2 cellular contexts compared by ENCODE assay signal in genomic region chr1:43165765-43166164, GRCh38.
TF ChIP-seq lines count a peak whose summit lies in the region.

No MANE protein-coding gene starts in this region.

TF ChIP-seq in HepG2, 621 proteins besides CTCF, POLR2A, EP300 and RAD21:
- 0 out of 2 replicates have a peak, but pooled peaks have one; percentile 16 for TF ChIP-seq MAFF (IDR thresholded peaks at IDR 0.05; ENCODE audit: low read depth, low read length)
- no peak for TF ChIP-seq ZNF776 (CRISPR knock-in tag; IDR thresholded peaks at IDR 0.05)
- TF ChIP-seq CREM (IDR thresholded peaks at IDR 0.05) = no peak
- TF ChIP-seq CREM (CRISPR knock-in tag; IDR thresholded peaks at IDR 0.05) = no peak
- peak in 1 of 2 experiments; percentile 67; a peak in 3 of 4 replicates for TF ChIP-seq MAFK (conservative IDR thresholded peaks at IDR 0.05 in 1 of 2, IDR thresholded peaks at IDR 0.05 in 1 of 2; ENCODE audit: low read length in 2 of 2)

TF ChIP-seq in K562, 482 proteins besides CTCF, POLR2A, EP300 and RAD21:
- no peak for TF ChIP-seq NBN (IDR thresholded peaks at IDR 0.05; ENCODE audit: low read depth)
- no peak for TF ChIP-seq ZNF175 (CRISPR knock-in tag; IDR thresholded peaks at IDR 0.05; ENCODE audit: low read depth)
- TF ChIP-seq ZNF316 (IDR thresholded peaks at IDR 0.05) = peak; percentile 62; the same call in 1 of the 2 replicates
- TF ChIP-seq ATF1 (CRISPR knock-in tag; IDR thresholded peaks at IDR 0.05) = no peak
- no peak for TF ChIP-seq ATF1 (tag; IDR thresholded peaks at IDR 0.05)
- no peak for TF ChIP-seq FOS (IDR thresholded peaks at IDR 0.05; ENCODE audit: extremely low read depth, insufficient read length)
- TF ChIP-seq ETV6 (IDR thresholded peaks at IDR 0.05; ENCODE audit: borderline replicate concordance in 1 of 2, low read depth in 2 of 2, low read length in 1 of 2) = no peak
- no peak for TF ChIP-seq ETV6 (CRISPR knock-in tag; IDR thresholded peaks at IDR 0.05; ENCODE audit: borderline replicate concordance)
- no peak for TF ChIP-seq SMC3 (conservative IDR thresholded peaks at IDR 0.05; ENCODE audit: insufficient read depth, low read depth, low read length)
- TF ChIP-seq C11orf30 (IDR thresholded peaks at IDR 0.05; ENCODE audit: low read depth) = 0 out of 2 replicates have a peak, but pooled peaks have one; percentile 26
- no peak for TF ChIP-seq RBM14 (IDR thresholded peaks at IDR 0.05; ENCODE audit: borderline replicate concordance, insufficient read depth, low read depth, low read length)
- no peak for TF ChIP-seq E2F4 (CRISPR knock-in tag; IDR thresholded peaks at IDR 0.05; ENCODE audit: low read depth)
- TF ChIP-seq ZNF707 (CRISPR knock-in tag; conservative IDR thresholded peaks at IDR 0.05) = no peak
- TF ChIP-seq SMARCB1 (IDR thresholded peaks at IDR 0.05; ENCODE audit: insufficient read length, low read depth) = no peak
- no peak for TF ChIP-seq HNRNPL (IDR thresholded peaks at IDR 0.05; ENCODE audit: low read depth, low read length)
TF ChIP-seq in K562: peak in this region for 2.
